In the genomic region with DNA sequence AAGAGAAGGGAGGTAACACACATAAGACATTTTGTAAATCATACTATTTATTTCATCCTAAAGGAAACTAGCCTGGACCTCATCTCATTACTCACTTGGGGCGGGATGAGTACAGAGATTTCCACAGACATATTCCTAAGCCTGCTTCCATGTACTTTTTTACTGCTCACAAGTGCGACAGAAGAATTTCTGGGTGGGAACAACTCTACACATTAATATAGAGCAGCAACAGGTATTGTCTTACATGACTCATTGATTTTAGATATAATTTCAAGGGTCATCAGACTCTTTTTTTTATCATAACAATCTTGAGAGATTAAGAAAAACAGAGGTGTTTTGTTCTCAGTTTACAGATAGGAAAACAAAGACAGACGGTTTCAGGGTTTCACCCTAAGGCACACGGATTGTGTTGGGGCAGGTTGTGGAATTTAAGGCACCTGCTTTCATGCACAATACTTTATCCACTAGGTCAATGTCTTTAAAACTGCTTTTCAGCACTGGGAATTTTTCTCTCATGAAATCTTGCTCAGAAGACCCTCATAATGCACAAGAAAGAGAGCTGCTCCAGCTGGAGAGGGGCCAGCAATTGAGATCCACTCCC, we compare ENCODE assay signal across 27 cellular contexts.
"Had no signal": no experiment of that assay in that cellular context is flagged by ENCODE, and none has a peak within 500 bp of the region (broad histone marks: within the 10 kb centered on the region; RNA-seq: fewer than 3 reads in every experiment).

No MANE protein-coding gene starts in this region.

- H3K27me3 Mint-ChIP-seq: activated CD4-positive, alpha-beta T cell treated with anti-CD3 and anti-CD28 coated beads, Interleukin-2, amount 10 ng/mL, durations not matched to agents 7 days and 5 days; activated CD8-positive, alpha-beta memory T cell treated with anti-CD3 and anti-CD28 coated beads, Interleukin-2, amount 10 ng/mL, durations not matched to agents 7 days and 5 days; activated CD8-positive, alpha-beta T cell treated with anti-CD3 and anti-CD28 coated beads for 36 hours; type B pancreatic cell had no signal

- H3K4me3 ChIP-seq: esophagus muscularis mucosa, heart left ventricle, mucosa of descending colon, pancreas, psoas muscle, right atrium auricular region, spleen, testis, vagina had no signal

- H3K9me3 Mint-ChIP-seq: activated CD4-positive, alpha-beta T cell treated with anti-CD3 and anti-CD28 coated beads, Interleukin-2, amount 10 ng/mL, durations not matched to agents 7 days and 5 days; activated CD8-positive, alpha-beta T cell treated with anti-CD3 and anti-CD28 coated beads for 36 hours; activated naive CD4-positive, alpha-beta T cell treated with anti-CD3 and anti-CD28 coated beads, Interleukin-2, amount 50 U/mL, for 24 hours; brain; nephron progenitor cell; type B pancreatic cell had no signal

- DNase-seq: activated CD4-positive, alpha-beta T cell treated with anti-CD3 and anti-CD28 coated beads, Interleukin-2, amount 10 ng/mL, durations not matched to agents 7 days and 5 days; activated CD8-positive, alpha-beta memory T cell treated with anti-CD3 and anti-CD28 coated beads, Interleukin-2, amount 10 ng/mL, durations not matched to agents 7 days and 5 days; activated CD8-positive, alpha-beta T cell treated with anti-CD3 and anti-CD28 coated beads for 36 hours; activated gamma-delta T cell treated with Interleukin-2 at 50 U/mL for 16 hours; activated T-cell treated with anti-CD3 and anti-CD28 coated beads for 4 hours; aorta; central memory CD4-positive, alpha-beta T cell; dermis blood vessel endothelial cell; effector CD8-positive, alpha-beta T cell; heart left ventricle; left cardiac atrium; mesenchymal stem cell; mucosa of descending colon; nephron progenitor cell; pancreas; psoas muscle; spleen; stimulated activated CD4-positive, alpha-beta T cell treated with anti-CD3 and anti-CD28 coated beads, Interleukin-4, amount 100 ng/mL, for 1 hour; stimulated activated naive CD4-positive, alpha-beta T cell; testis had no signal

- H3K4me3 Mint-ChIP-seq: activated CD4-positive, alpha-beta T cell treated with anti-CD3 and anti-CD28 coated beads, Interleukin-2, amount 10 ng/mL, durations not matched to agents 7 days and 5 days; activated CD8-positive, alpha-beta memory T cell treated with anti-CD3 and anti-CD28 coated beads, Interleukin-2, amount 10 ng/mL, durations not matched to agents 7 days and 5 days; activated CD8-positive, alpha-beta T cell treated with anti-CD3 and anti-CD28 coated beads for 36 hours; activated naive CD4-positive, alpha-beta T cell treated with anti-CD3 and anti-CD28 coated beads, Interleukin-2, amount 50 U/mL, for 24 hours; brain; nephron progenitor cell; type B pancreatic cell had no signal

- H3K4me1 ChIP-seq: esophagus muscularis mucosa, heart left ventricle, pancreas, psoas muscle, right atrium auricular region, spleen, testis, vagina had no signal

- H3K4me1 Mint-ChIP-seq: activated CD4-positive, alpha-beta T cell treated with anti-CD3 and anti-CD28 coated beads, Interleukin-2, amount 10 ng/mL, durations not matched to agents 7 days and 5 days; activated CD8-positive, alpha-beta memory T cell treated with anti-CD3 and anti-CD28 coated beads, Interleukin-2, amount 10 ng/mL, durations not matched to agents 7 days and 5 days; activated naive CD4-positive, alpha-beta T cell treated with anti-CD3 and anti-CD28 coated beads, Interleukin-2, amount 50 U/mL, for 24 hours; brain; nephron progenitor cell had no signal

- H3K9me3 ChIP-seq: esophagus muscularis mucosa, heart left ventricle, mucosa of descending colon, pancreas, psoas muscle, right atrium auricular region, spleen, testis, vagina had no signal

- H3K27ac ChIP-seq: esophagus muscularis mucosa, heart left ventricle, pancreas, psoas muscle, right atrium auricular region, spleen, testis, vagina, VCaP had no signal

- H3K27ac Mint-ChIP-seq: activated CD4-positive, alpha-beta T cell treated with anti-CD3 and anti-CD28 coated beads, Interleukin-2, amount 10 ng/mL, durations not matched to agents 7 days and 5 days; activated CD8-positive, alpha-beta memory T cell treated with anti-CD3 and anti-CD28 coated beads, Interleukin-2, amount 10 ng/mL, durations not matched to agents 7 days and 5 days; activated CD8-positive, alpha-beta T cell treated with anti-CD3 and anti-CD28 coated beads for 36 hours; activated naive CD4-positive, alpha-beta T cell treated with anti-CD3 and anti-CD28 coated beads, Interleukin-2, amount 50 U/mL, for 24 hours; brain; nephron progenitor cell; type B pancreatic cell had no signal

- H3K36me3 Mint-ChIP-seq: activated CD8-positive, alpha-beta memory T cell treated with anti-CD3 and anti-CD28 coated beads, Interleukin-2, amount 10 ng/mL, durations not matched to agents 7 days and 5 days; activated naive CD4-positive, alpha-beta T cell treated with anti-CD3 and anti-CD28 coated beads, Interleukin-2, amount 50 U/mL, for 24 hours; brain; type B pancreatic cell had no signal

- ATAC-seq: activated CD8-positive, alpha-beta memory T cell treated with anti-CD3 and anti-CD28 coated beads, Interleukin-2, amount 10 ng/mL, durations not matched to agents 7 days and 5 days; activated CD8-positive, alpha-beta T cell treated with anti-CD3 and anti-CD28 coated beads for 36 hours; heart left ventricle; left cardiac atrium; mucosa of descending colon; pancreas; psoas muscle had no signal

- H3K36me3 ChIP-seq: esophagus muscularis mucosa, heart left ventricle, pancreas, right atrium auricular region, spleen, vagina had no signal

- H3K27me3 ChIP-seq: esophagus muscularis mucosa, heart left ventricle, pancreas, right atrium auricular region, spleen, testis, vagina had no signal
